Comparison of ENCODE assay signal across 28 cellular contexts in the genomic region with DNA sequence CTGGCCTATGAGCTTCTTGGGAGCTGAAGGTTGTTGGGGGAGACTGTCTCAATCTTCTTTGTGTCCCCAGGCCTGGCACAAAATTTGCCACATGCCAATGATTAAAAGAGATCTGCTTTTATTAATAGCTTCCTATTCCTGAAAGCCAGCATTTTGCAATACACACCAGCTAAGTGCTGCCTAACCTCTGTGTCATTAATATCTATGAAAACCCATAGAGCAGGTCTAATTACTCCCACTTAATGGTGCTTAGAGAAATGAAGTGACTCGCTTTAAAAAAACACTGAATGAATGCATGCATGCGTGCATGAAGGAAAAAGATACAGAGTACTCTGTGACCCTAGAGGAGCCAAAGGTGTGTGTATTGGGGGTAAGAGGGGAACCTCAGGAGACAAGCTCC. TPM values are rescaled to one million over a fixed set of nuclear protein-coding genes. Genes with fewer than 3 reads are reported as not detected.
"Had no signal": no experiment of that assay in that cellular context is flagged by ENCODE, and none has a peak within 500 bp of the region (broad histone marks: within the 10 kb centered on the region; RNA-seq: fewer than 3 reads in every experiment).

No MANE protein-coding gene starts in this region.

- H3K27me3 ChIP-seq: adrenal gland had no signal

- H3K4me2 ChIP-seq: SK-N-SH had no signal

- H3K9ac ChIP-seq: SK-N-SH had no signal

- H3K4me3 ChIP-seq: adrenal gland, cardiac muscle cell, K562, SJSA1 had no signal

- H3K36me3 ChIP-seq: adrenal gland, cardiac muscle cell, SJSA1 had no signal

- H3K9me2 ChIP-seq: SK-N-SH had no signal

- H3K9me3 ChIP-seq: adrenal gland, SJSA1, SK-N-SH had no signal

- H3K4me1 ChIP-seq: adrenal gland, SJSA1 had no signal

- DNase-seq: activated CD4-positive, alpha-beta T cell treated with anti-CD3 and anti-CD28 coated beads, Interleukin-2, amount 10 ng/mL, durations not matched to agents 24 days and 14 days; activated CD4-positive, alpha-beta T cell treated with anti-CD3 and anti-CD28 coated beads, Interleukin-2, amount 50 U/mL, for 4 hours; activated CD8-positive, alpha-beta T cell treated with anti-CD3 and anti-CD28 coated beads for 36 hours; activated gamma-delta T cell treated with Interleukin-2 at 50 U/mL for 16 hours; activated naive CD4-positive, alpha-beta T cell treated with anti-CD3 and anti-CD28 coated beads for 36 hours; activated T-cell treated with anti-CD3 and anti-CD28 coated beads, Interleukin-2, amount 50 U/mL, for 1 hour; activated T-cell treated with anti-CD3 and anti-CD28 coated beads, Interleukin-2, amount 50 U/mL, for 72 hours; adrenal gland; anterior cingulate cortex; NCI-H1105; NCI-H1436; NCI-H1694; NCI-H1930; NCI-H2081 treated with DMSO at 0.1 percent for 48 hours; NCI-H226; NCI-H446 treated with DMSO at 0.1 percent for 48 hours; NCI-H524 treated with DMSO at 0.1 percent for 48 hours; SHP77 treated with DMSO at 0.1 percent for 48 hours; SK-N-SH had no signal

- ATAC-seq: activated CD8-positive, alpha-beta T cell treated with anti-CD3 and anti-CD28 coated beads for 36 hours; activated naive CD4-positive, alpha-beta T cell treated with anti-CD3 and anti-CD28 coated beads, Interleukin-2, amount 50 U/mL, for 72 hours; activated T-cell treated with anti-CD3 and anti-CD28 coated beads, Interleukin-2, amount 50 U/mL, for 72 hours; activated T-helper 17 cell treated with anti-CD3 and anti-CD28 coated beads, Interleukin-2, amount 50 U/mL, for 72 hours; K562; Panc1 had no signal

- H3K27ac ChIP-seq: adrenal gland, cardiac muscle cell, SJSA1 had no signal

RNA-seq across cellular contexts. Expression of a gene that starts 55.0 kb away (rescaled TPM):
- total RNA-seq: activated CD4-positive, alpha-beta T cell treated with anti-CD3 and anti-CD28 coated beads, Interleukin-2, amount 10 ng/mL, durations not matched to agents 24 days and 14 days; activated CD8-positive, alpha-beta memory T cell treated with anti-CD3 and anti-CD28 coated beads for 36 hours; activated CD8-positive, alpha-beta T cell treated with anti-CD3 and anti-CD28 coated beads for 36 hours; activated naive CD4-positive, alpha-beta T cell treated with anti-CD3 and anti-CD28 coated beads for 36 hours; activated naive CD4-positive, alpha-beta T cell treated with anti-CD3 and anti-CD28 coated beads, Interleukin-2, amount 50 U/mL, for 72 hours; activated T-cell treated with anti-CD3 and anti-CD28 coated beads, Interleukin-2, amount 50 U/mL, for 72 hours; activated T-helper 17 cell treated with anti-CD3 and anti-CD28 coated beads, Interleukin-2, amount 50 U/mL, for 72 hours; cardiac muscle cell; K562; M059J; RPMI7951; SJSA1 had no signal
- polyA plus RNA-seq: cardiac muscle cell, K562, SK-N-SH had no signal
